Comparison of ENCODE assay signal across 1 cellular context in the genomic region with DNA sequence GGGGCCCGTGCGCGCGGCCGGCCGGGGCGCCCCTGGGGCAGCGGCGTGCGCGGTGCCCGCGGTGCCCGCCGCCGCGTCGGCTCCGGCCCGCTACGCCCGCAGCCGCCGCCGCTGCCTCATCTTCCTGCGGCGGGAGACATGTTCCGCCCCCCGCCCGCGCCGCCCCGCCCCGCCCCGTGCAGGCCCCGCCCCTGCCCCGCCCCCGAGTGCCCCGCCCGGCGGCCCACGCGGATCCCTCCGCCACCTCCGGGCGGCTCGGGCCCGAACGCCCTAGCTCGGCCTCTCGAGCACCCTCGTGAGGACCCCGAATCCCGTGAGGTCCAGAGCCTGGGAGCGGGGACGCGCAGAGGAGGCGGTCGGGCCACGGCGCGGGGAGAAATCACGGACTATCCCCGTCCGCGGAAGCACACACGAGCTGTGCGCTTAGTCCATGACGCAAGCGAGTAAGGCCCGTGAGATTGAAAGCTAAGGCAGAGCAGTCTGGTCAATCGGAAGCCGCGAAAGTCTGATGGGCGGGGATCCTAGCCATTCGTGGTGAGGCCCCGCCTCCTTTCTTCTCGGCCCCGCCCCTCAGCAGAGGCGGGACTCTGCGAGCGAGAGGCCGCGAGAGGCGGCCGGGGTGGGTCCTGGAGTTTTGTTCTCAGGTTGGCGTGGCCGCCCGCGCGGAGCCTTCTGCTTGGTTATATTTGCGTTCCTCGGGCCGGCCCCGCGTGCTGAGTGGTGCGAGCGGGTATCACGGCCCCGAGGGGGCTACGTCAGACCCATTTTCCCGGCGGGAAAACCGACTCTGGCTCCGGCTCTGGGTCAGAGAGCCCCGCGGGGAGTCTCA.
TF ChIP-seq lines count a peak whose summit lies in the region.

A gene (minus strand): TSS at position 145 of the 829 bp plus-strand sequence. CDS start 2,367 bp downstream, outside the sequence.

TF ChIP-seq in GM12878, 131 proteins besides CTCF, POLR2A, EP300 and RAD21 (continued from another document):
- TF ChIP-seq, protein P1, sequence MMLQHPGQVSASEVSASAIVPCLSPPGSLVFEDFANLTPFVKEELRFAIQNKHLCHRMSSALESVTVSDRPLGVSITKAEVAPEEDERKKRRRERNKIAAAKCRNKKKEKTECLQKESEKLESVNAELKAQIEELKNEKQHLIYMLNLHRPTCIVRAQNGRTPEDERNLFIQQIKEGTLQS (IDR thresholded peaks at IDR 0.05; ENCODE audit: borderline replicate concordance, extremely low read depth, low read depth, low read length), result no peak
- TF ChIP-seq, protein P2, sequence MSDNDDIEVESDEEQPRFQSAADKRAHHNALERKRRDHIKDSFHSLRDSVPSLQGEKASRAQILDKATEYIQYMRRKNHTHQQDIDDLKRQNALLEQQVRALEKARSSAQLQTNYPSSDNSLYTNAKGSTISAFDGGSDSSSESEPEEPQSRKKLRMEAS (IDR thresholded peaks at IDR 0.05; ENCODE audit: low read depth, low read length), result no peak
- TF ChIP-seq ZSCAN29 (IDR thresholded peaks at IDR 0.05), result no peak
- peak; percentile 93 for TF ChIP-seq KLF5 (IDR thresholded peaks at IDR 0.05; ENCODE audit: partially characterized antibody)
- no peak; the same call in 1 of the 2 replicates for TF ChIP-seq PAX5 (IDR thresholded peaks at IDR 0.05; ENCODE audit: borderline replicate concordance, low read depth, low read length)
- no peak for TF ChIP-seq BCL11A (IDR thresholded peaks at IDR 0.05; ENCODE audit: low read depth, low read length)
- TF ChIP-seq CHD2 (IDR thresholded peaks at IDR 0.05; ENCODE audit: borderline replicate concordance, low read depth, low read length), result peak; percentile 98
- peak; percentile 96 for TF ChIP-seq BACH1 (IDR thresholded peaks at IDR 0.05; ENCODE audit: borderline replicate concordance)
- TF ChIP-seq, protein P3, sequence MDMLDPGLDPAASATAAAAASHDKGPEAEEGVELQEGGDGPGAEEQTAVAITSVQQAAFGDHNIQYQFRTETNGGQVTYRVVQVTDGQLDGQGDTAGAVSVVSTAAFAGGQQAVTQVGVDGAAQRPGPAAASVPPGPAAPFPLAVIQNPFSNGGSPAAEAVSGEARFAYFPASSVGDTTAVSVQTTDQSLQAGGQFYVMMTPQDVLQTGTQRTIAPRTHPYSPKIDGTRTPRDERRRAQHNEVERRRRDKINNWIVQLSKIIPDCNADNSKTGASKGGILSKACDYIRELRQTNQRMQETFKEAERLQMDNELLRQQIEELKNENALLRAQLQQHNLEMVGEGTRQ (IDR thresholded peaks at IDR 0.05; ENCODE audit: borderline replicate concordance, low read depth, low read length), result no peak
- peak; percentile 99 for TF ChIP-seq ATF7 (IDR thresholded peaks at IDR 0.05; ENCODE audit: low read depth)
- peak; percentile 13 for TF ChIP-seq SIX5 (IDR thresholded peaks at IDR 0.05; ENCODE audit: low read depth, low read length, severe bottlenecking)
- TF ChIP-seq ETV6 (conservative IDR thresholded peaks at IDR 0.05 in 1 of 2, IDR thresholded peaks at IDR 0.05 in 1 of 2; ENCODE audit: borderline replicate concordance in 1 of 2, low read depth in 1 of 2), result no peak
- TF ChIP-seq CHD4 (IDR thresholded peaks at IDR 0.05), result no peak
- TF ChIP-seq NFIC (IDR thresholded peaks at IDR 0.05; ENCODE audit: low read depth, low read length), result no peak
- no peak for TF ChIP-seq MYB (IDR thresholded peaks at IDR 0.05; ENCODE audit: borderline replicate concordance, low read depth, low read length)
- TF ChIP-seq, protein P4, sequence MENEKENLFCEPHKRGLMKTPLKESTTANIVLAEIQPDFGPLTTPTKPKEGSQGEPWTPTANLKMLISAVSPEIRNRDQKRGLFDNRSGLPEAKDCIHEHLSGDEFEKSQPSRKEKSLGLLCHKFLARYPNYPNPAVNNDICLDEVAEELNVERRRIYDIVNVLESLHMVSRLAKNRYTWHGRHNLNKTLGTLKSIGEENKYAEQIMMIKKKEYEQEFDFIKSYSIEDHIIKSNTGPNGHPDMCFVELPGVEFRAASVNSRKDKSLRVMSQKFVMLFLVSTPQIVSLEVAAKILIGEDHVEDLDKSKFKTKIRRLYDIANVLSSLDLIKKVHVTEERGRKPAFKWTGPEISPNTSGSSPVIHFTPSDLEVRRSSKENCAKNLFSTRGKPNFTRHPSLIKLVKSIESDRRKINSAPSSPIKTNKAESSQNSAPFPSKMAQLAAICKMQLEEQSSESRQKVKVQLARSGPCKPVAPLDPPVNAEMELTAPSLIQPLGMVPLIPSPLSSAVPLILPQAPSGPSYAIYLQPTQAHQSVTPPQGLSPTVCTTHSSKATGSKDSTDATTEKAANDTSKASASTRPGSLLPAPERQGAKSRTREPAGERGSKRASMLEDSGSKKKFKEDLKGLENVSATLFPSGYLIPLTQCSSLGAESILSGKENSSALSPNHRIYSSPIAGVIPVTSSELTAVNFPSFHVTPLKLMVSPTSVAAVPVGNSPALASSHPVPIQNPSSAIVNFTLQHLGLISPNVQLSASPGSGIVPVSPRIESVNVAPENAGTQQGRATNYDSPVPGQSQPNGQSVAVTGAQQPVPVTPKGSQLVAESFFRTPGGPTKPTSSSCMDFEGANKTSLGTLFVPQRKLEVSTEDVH (IDR thresholded peaks at IDR 0.05; ENCODE audit: low read depth, partially characterized antibody), result no peak
- 0 out of 2 replicates have a peak, but pooled peaks have one; percentile 82 for TF ChIP-seq TARDBP (IDR thresholded peaks at IDR 0.05; ENCODE audit: borderline replicate concordance)
- TF ChIP-seq TBL1XR1 (IDR thresholded peaks at IDR 0.05; ENCODE audit: low read depth, low read length), result no peak
- TF ChIP-seq NR2C1 (IDR thresholded peaks at IDR 0.05), result peak; percentile 62
- TF ChIP-seq, protein P5, sequence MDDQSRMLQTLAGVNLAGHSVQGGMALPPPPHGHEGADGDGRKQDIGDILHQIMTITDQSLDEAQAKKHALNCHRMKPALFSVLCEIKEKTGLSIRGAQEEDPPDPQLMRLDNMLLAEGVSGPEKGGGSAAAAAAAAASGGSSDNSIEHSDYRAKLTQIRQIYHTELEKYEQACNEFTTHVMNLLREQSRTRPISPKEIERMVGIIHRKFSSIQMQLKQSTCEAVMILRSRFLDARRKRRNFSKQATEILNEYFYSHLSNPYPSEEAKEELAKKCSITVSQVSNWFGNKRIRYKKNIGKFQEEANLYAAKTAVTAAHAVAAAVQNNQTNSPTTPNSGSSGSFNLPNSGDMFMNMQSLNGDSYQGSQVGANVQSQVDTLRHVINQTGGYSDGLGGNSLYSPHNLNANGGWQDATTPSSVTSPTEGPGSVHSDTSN (IDR thresholded peaks at IDR 0.05; ENCODE audit: insufficient replicate concordance, low read depth, low read length), result peak; percentile 99
- TF ChIP-seq STAT1 (conservative IDR thresholded peaks at IDR 0.05), result peak; percentile 83
- TF ChIP-seq CREM (IDR thresholded peaks at IDR 0.05; ENCODE audit: low read depth), result peak; percentile 99
- no peak for TF ChIP-seq NFXL1 (IDR thresholded peaks at IDR 0.05; ENCODE audit: borderline replicate concordance)
TF ChIP-seq in GM12878: peak in this region for 55.
